In genomic region chr7:77463641-77464040, GRCh38 we compare ENCODE assay signal across 8 cellular contexts. TPM values are rescaled to one million over a fixed set of nuclear protein-coding genes. Genes with fewer than 3 reads are reported as not detected.
DNase-seq lines count a peak whose midpoint lies in the region; ATAC-seq and TF ChIP-seq lines count a peak whose summit lies in the region.
"Not testable (repeated sequence)": the region's sequence is repeated elsewhere in the genome, so short reads cannot be mapped to it uniquely, and the experiment has no call there.

No MANE protein-coding gene starts in this region.

- not testable (repeated sequence) for H3K4me3 ChIP-seq in fibroblast of the aortic adventitia (ENCODE audit: low read depth, low read length)

- ATAC-seq in GM18873 (IDR thresholded peaks at IDR 0.05; ENCODE audit: low FRiP score, unreplicated experiment) (peak; percentile 52), HG02571 (IDR thresholded peaks at IDR 0.05; ENCODE audit: unreplicated experiment) (peak; percentile 43), HG03432 (IDR thresholded peaks at IDR 0.05; ENCODE audit: unreplicated experiment) (peak; percentile 62)

- TF ChIP-seq CTCF in fibroblast of the aortic adventitia (IDR thresholded peaks at IDR 0.05; ENCODE audit: insufficient read depth, low read length): not testable (repeated sequence)

- DNase-seq in CD1c-positive myeloid dendritic cell (ENCODE audit: extremely low spot score): peak; percentile 68
- DNase-seq in NOMO-1 treated with DMSO at 0.1 percent for 48 hours (lab: John Stamatoyannopoulos, UW; ENCODE audit: unreplicated experiment): peak; percentile 100
- peak; percentile 21 for DNase-seq in activated T-cell treated with anti-CD3 and anti-CD28 coated beads for 48 hours (ENCODE audit: low read depth)
- DNase-seq in fibroblast of the aortic adventitia (ENCODE audit: low read depth): peak; percentile 69
- peak; percentile 16 for DNase-seq in stimulated activated CD4-positive, alpha-beta T cell treated with anti-CD3 and anti-CD28 coated beads, Interleukin-4, amount 100 ng/mL, for 24 hours

RNA-seq across cellular contexts. Expression of gene GSAP, which starts 47.5 kb away (rescaled TPM):
- total RNA-seq in fibroblast of the aortic adventitia (ENCODE audit: low replicate concordance): 3.2 and 3.5 TPM in 2 replicates

Comparison
In these comparisons a context has a peak if more than half of its experiments do, and no peak if none do; other contexts are left out.
1. DNase-seq: peak in every context shown above with its lines; median percentile 100 in NOMO-1 treated with DMSO at 0.1 percent for 48 hours; 69 in fibroblast of the aortic adventitia; 68 in CD1c-positive myeloid dendritic cell; 21 in activated T-cell treated with anti-CD3 and anti-CD28 coated beads for 48 hours; 16 in stimulated activated CD4-positive, alpha-beta T cell treated with anti-CD3 and anti-CD28 coated beads, Interleukin-4, amount 100 ng/mL, for 24 hours.